Comparison of ENCODE assay signal across 8 cellular contexts in genomic region chr9:118734696-118735095, GRCh38.
"Had no signal": no experiment of that assay in that cellular context is flagged by ENCODE, and none has a peak within 500 bp of the region (broad histone marks: within the 10 kb centered on the region; RNA-seq: fewer than 3 reads in every experiment).

No MANE protein-coding gene starts in this region.

- H3K4me1 ChIP-seq: HAP-1 had no signal

- FAIRE-seq: HepG2 had no signal

- H3K27me3 Mint-ChIP-seq: IgD-negative memory B cell had no signal

- H3K36me3 Mint-ChIP-seq: IgD-negative memory B cell had no signal

- H3K9me3 ChIP-seq: HAP-1 had no signal

- H3K4me3 ChIP-seq: HAP-1 had no signal

- H3K27ac ChIP-seq: HL-60 had no signal

- H3K36me3 ChIP-seq: HAP-1 had no signal

- H3K4me3 Mint-ChIP-seq: HFFc6, IgD-negative memory B cell had no signal

- ATAC-seq: HCT116, HepG2 had no signal

- H3K27ac Mint-ChIP-seq: HFFc6, IgD-negative memory B cell had no signal

- DNase-seq: GOT3, H7, HFFc6 had no signal
